ENCODE assay signal across 11 cellular contexts in genomic region chr6:42877695-42878094, GRCh38. TPM values are rescaled to one million over a fixed set of nuclear protein-coding genes. Genes with fewer than 3 reads are reported as not detected.
A peak's percentile ranks its signal among the peaks of the same experiment; 100 is the strongest.
DNase-seq lines count a peak whose midpoint lies in the region; ATAC-seq and TF ChIP-seq lines count a peak whose summit lies in the region.
"Had no signal": no experiment of that assay in that cellular context is flagged by ENCODE, and none has a peak within 500 bp of the region (broad histone marks: within the 10 kb centered on the region; RNA-seq: fewer than 3 reads in every experiment).

No MANE protein-coding gene starts in this region.

- no peak for ATAC-seq in central memory CD8-positive, alpha-beta T cell (replicated peaks; ENCODE audit: extremely low read depth, poor library complexity, severe bottlenecking)
- ATAC-seq in aorta (ENCODE audit: low FRiP score) (no peak), HG02970 (IDR thresholded peaks at IDR 0.05; ENCODE audit: low FRiP score, unreplicated experiment) (no peak)
- ATAC-seq: stimulated activated effector memory CD8-positive, alpha-beta T cell treated with anti-CD3 and anti-CD28 coated beads, Interleukin-12 subunit alpha, Interleukin-12 subunit beta, amount 100 ng/mL, for 72 hours had no signal

- H2AFZ ChIP-seq in MM.1S (ENCODE audit: low read length): 0 out of 2 replicates have a peak overlapping the region, but pooled peaks have one; percentile 5
- H2AFZ ChIP-seq in neuronal stem cell (ENCODE audit: low read length): peak overlapping the region; percentile 96

- no peak overlapping the region for H3K4me3 ChIP-seq in CD4-positive, alpha-beta memory T cell (ENCODE audit: low read length in 2 of 2)
- H3K4me3 ChIP-seq in MM.1S (ENCODE audit: low read length) (no peak overlapping the region), neuronal stem cell (ENCODE audit: low read length in 2 of 2) (no peak overlapping the region), HAP-1 (no peak overlapping the region), aorta (ENCODE audit: low read length in 2 of 2) (no peak overlapping the region)
- H3K4me3 ChIP-seq: GM12878 had no signal

- no peak overlapping the region for H3K4me2 ChIP-seq in MM.1S (ENCODE audit: low read depth, low read length)
- no peak overlapping the region for H3K4me2 ChIP-seq in neuronal stem cell (ENCODE audit: insufficient read depth, low read length, poor library complexity, severe bottlenecking)

- H3K4me3 Mint-ChIP-seq in CD4-positive, alpha-beta memory T cell: peak overlapping the region in 4 of 8 donors; percentile 28 to 58 (median 45)
- peak overlapping the region; percentile 52 for H3K4me3 Mint-ChIP-seq in central memory CD8-positive, alpha-beta T cell

- no peak overlapping the region for H4K8ac ChIP-seq in neuronal stem cell (ENCODE audit: low read depth, low read length)

- 0 out of 2 replicates have a peak, but pooled peaks cover 7% of the 10 kb centered on the region for H3F3A ChIP-seq in MM.1S (ENCODE audit: insufficient read depth, low read length)

- peaks cover 4 to 25% (median 16%) of the 10 kb centered on the region in 4 donors for H3K4me1 Mint-ChIP-seq in CD4-positive, alpha-beta memory T cell
- peaks cover 12% of the 10 kb centered on the region for H3K4me1 Mint-ChIP-seq in central memory CD8-positive, alpha-beta T cell

- H3K36me3 Mint-ChIP-seq in CD4-positive, alpha-beta memory T cell: peaks cover 0 to 17% of the 10 kb centered on the region in 2 donors
- H3K36me3 Mint-ChIP-seq in central memory CD8-positive, alpha-beta T cell (ENCODE audit: insufficient read depth): peaks cover 32% of the 10 kb centered on the region

- no peaks in the 10 kb centered on the region for H3K9me2 ChIP-seq in MM.1S (replicated peaks; ENCODE audit: insufficient read depth, low read length)

- H3K36me3 ChIP-seq in CD4-positive, alpha-beta memory T cell (ENCODE audit: insufficient read depth, low read length): no peaks in the 10 kb centered on the region
- no peaks in the 10 kb centered on the region for H3K36me3 ChIP-seq in MM.1S (replicated peaks; ENCODE audit: insufficient read depth, low read length)
- peaks cover 3 to 18% of the 10 kb centered on the region in 2 donors for H3K36me3 ChIP-seq in neuronal stem cell (replicated peaks in 1 of 2; ENCODE audit: control insufficient read depth in 2 of 2, insufficient read depth in 2 of 2, low read length in 2 of 2)
- H3K36me3 ChIP-seq in HAP-1 (replicated peaks): peaks cover 20% of the 10 kb centered on the region
- peaks cover 0 to 4% of the 10 kb centered on the region in 2 donors for H3K36me3 ChIP-seq in aorta (ENCODE audit: control insufficient read depth in 1 of 2, insufficient read depth in 2 of 2, low read length in 1 of 2)

- TF ChIP-seq CTCF in MM.1S (IDR thresholded peaks at IDR 0.05; ENCODE audit: low read length): no peak

- H3K18ac ChIP-seq in neuronal stem cell (ENCODE audit: low read length): no peak overlapping the region

- no peaks in the 10 kb centered on the region for H3K27me3 Mint-ChIP-seq in CD4-positive, alpha-beta memory T cell
- no peaks in the 10 kb centered on the region for H3K27me3 Mint-ChIP-seq in central memory CD8-positive, alpha-beta T cell

- no peak overlapping the region for H2BK120ac ChIP-seq in neuronal stem cell (ENCODE audit: low read depth, low read length)

- DNase-seq in CD4-positive, alpha-beta memory T cell: no peak
- DNase-seq in MM.1S: no peak
- no peak for DNase-seq in central memory CD8-positive, alpha-beta T cell (ENCODE audit: low spot score in 2 of 2)
- no peak for DNase-seq in neuronal stem cell (ENCODE audit: low spot score)
- no peak for DNase-seq in HAP-1 (ENCODE audit: low spot score in 2 of 2)
- no peak for DNase-seq in aorta
- no peak for DNase-seq in G401 (ENCODE audit: low spot score)

- no peak overlapping the region for H3K9ac ChIP-seq in MM.1S (ENCODE audit: low read length)
- H3K9ac ChIP-seq in neuronal stem cell (ENCODE audit: low read depth, low read length, poor library complexity): no peak overlapping the region

- H3K9me3 Mint-ChIP-seq in CD4-positive, alpha-beta memory T cell: no peaks in the 10 kb centered on the region
- no peaks in the 10 kb centered on the region for H3K9me3 Mint-ChIP-seq in central memory CD8-positive, alpha-beta T cell
- H3K9me3 Mint-ChIP-seq: stimulated activated effector memory CD8-positive, alpha-beta T cell treated with anti-CD3 and anti-CD28 coated beads, Interleukin-12 subunit alpha, Interleukin-12 subunit beta, amount 100 ng/mL, for 72 hours had no signal

- H3K79me1 ChIP-seq in neuronal stem cell (ENCODE audit: low read depth, low read length): peaks cover under 1% of the 10 kb centered on the region

- H4K91ac ChIP-seq in neuronal stem cell (ENCODE audit: low read depth, low read length, poor library complexity): no peak overlapping the region

- no CpG with 5 or more reads among the region's 3 CpGs for WGBS in neuronal stem cell (ENCODE audit: extremely low coverage in 2 of 2, insufficient read length in 2 of 2, insufficient replicate concordance in 1 of 2), 2 donors
- WGBS in aorta, 2 donors: 62 to 66% methylated on average over 3 of the region's 3 CpGs

- H3K4me1 ChIP-seq in CD4-positive, alpha-beta memory T cell (ENCODE audit: insufficient read depth, low read length): peaks cover 23% of the 10 kb centered on the region
- H3K4me1 ChIP-seq in MM.1S (ENCODE audit: low read length): no peaks in the 10 kb centered on the region
- H3K4me1 ChIP-seq in neuronal stem cell (ENCODE audit: control insufficient read depth in 2 of 2, insufficient read depth in 1 of 2, low read depth in 1 of 2, low read length in 2 of 2): peaks cover 0 to 2% of the 10 kb centered on the region in 2 donors
- peaks cover 10% of the 10 kb centered on the region for H3K4me1 ChIP-seq in HAP-1
- no peaks in the 10 kb centered on the region for H3K4me1 ChIP-seq in aorta (ENCODE audit: control insufficient read depth in 1 of 2, insufficient read depth in 2 of 2, low read length in 2 of 2)

- H3K9me3 ChIP-seq in CD4-positive, alpha-beta memory T cell (ENCODE audit: control insufficient read depth in 1 of 2, low read length in 2 of 2): no peaks in the 10 kb centered on the region
- no peaks in the 10 kb centered on the region for H3K9me3 ChIP-seq in MM.1S (replicated peaks; ENCODE audit: insufficient read depth, low read length)
- H3K9me3 ChIP-seq in neuronal stem cell (replicated peaks in 1 of 2; ENCODE audit: control insufficient read depth in 2 of 2, insufficient read depth in 1 of 2, low read depth in 1 of 2, low read length in 2 of 2): no peaks in the 10 kb centered on the region
- no peaks in the 10 kb centered on the region for H3K9me3 ChIP-seq in HAP-1
- no peaks in the 10 kb centered on the region for H3K9me3 ChIP-seq in aorta (ENCODE audit: control insufficient read depth, low read length)

- H2BK12ac ChIP-seq in neuronal stem cell (ENCODE audit: low read length): no peak overlapping the region

- no peak overlapping the region for H2BK15ac ChIP-seq in neuronal stem cell (ENCODE audit: low read length)

- no peak overlapping the region for H3K23ac ChIP-seq in neuronal stem cell (ENCODE audit: low read depth, low read length, poor library complexity)

- H3K79me2 ChIP-seq in MM.1S (ENCODE audit: low read length): peaks cover 30% of the 10 kb centered on the region

- H2BK5ac ChIP-seq in neuronal stem cell (ENCODE audit: low read length): no peak overlapping the region

- POLR2A ChIA-PET in CD4-positive, alpha-beta memory T cell (lab: Charles Lee; ENCODE audit: partially characterized antibody): interaction anchor here (1.2 to 6.6 kb wide), 6 partner anchors 13 to 314 kb away, joined by 3 to 101 read pairs (median 26); partner anchors contain the start of genes BICRAL, TBCC and UBR2

- H2AK5ac ChIP-seq in neuronal stem cell (ENCODE audit: low read depth, low read length): no peak overlapping the region

- no peak overlapping the region for H3K27ac ChIP-seq in CD4-positive, alpha-beta memory T cell (ENCODE audit: low read depth, low read length)
- no peak overlapping the region for H3K27ac ChIP-seq in MM.1S (ENCODE audit: low read length)
- H3K27ac ChIP-seq in neuronal stem cell (replicated peaks; ENCODE audit: low read length): no peak overlapping the region
- peak overlapping the region in 1 of 2 donors; percentile 17 for H3K27ac ChIP-seq in aorta (ENCODE audit: low read depth in 1 of 2, low read length in 2 of 2)

- no peaks in the 10 kb centered on the region for H3K27me3 ChIP-seq in CD4-positive, alpha-beta memory T cell (ENCODE audit: insufficient read depth, low read length)
- no peaks in the 10 kb centered on the region for H3K27me3 ChIP-seq in MM.1S (replicated peaks; ENCODE audit: insufficient read depth, low read length)
- H3K27me3 ChIP-seq in neuronal stem cell (ENCODE audit: control insufficient read depth in 3 of 3, insufficient read depth in 3 of 3, low read depth in 1 of 3, low read length in 3 of 3): no peaks in the 10 kb centered on the region
- H3K27me3 ChIP-seq in HAP-1 (ENCODE audit: low read depth): no peaks in the 10 kb centered on the region
- no peaks in the 10 kb centered on the region for H3K27me3 ChIP-seq in aorta (ENCODE audit: control insufficient read depth in 1 of 2, insufficient read depth in 2 of 2, low read length in 1 of 2)

- H3K27ac Mint-ChIP-seq in CD4-positive, alpha-beta memory T cell: peak overlapping the region in 5 of 7 donors; percentile 23 to 97 (median 53)
- H3K27ac Mint-ChIP-seq in central memory CD8-positive, alpha-beta T cell (ENCODE audit: low read depth): no peak overlapping the region

- H3K4ac ChIP-seq in neuronal stem cell (ENCODE audit: low read length): no peak overlapping the region

- no peak overlapping the region for H3K14ac ChIP-seq in neuronal stem cell (ENCODE audit: low read length)

- H4K20me1 ChIP-seq in MM.1S (ENCODE audit: insufficient read depth, low read length): no peaks in the 10 kb centered on the region

- intact Hi-C loops in CD4-positive, alpha-beta memory T cell (cut with micrococcal nuclease): loop anchor here (1.0 to 2.0 kb wide), 2 partner anchors 21 to 216 kb away; no protein-coding TSS in a partner anchor
- intact Hi-C loops in aorta (cut with DNase I): loop anchor here (1.0 to 5.0 kb wide), 5 partner anchors 95 to 216 kb away; partner anchors contain the start of genes TBCC (in 2 of the 2) and BICRAL (in 1 of the 2)

- in situ Hi-C loops in HAP-1 (cut with MboI; ENCODE audit: low sequenced_read_pairs) (loop anchor here (5.0 to 25.0 kb wide), 4 partner anchors 140 to 790 kb away; partner anchors contain the start of genes MRPS10 and TBCC), G401 (cut with HindIII; ENCODE audit: low sequenced_read_pairs) (no loop called here)

- CTCF ChIA-PET in CD4-positive, alpha-beta memory T cell (lab: Charles Lee; ENCODE audit: partially characterized antibody): interaction anchor here (0.6 to 5.7 kb wide), 8 partner anchors 13 to 800 kb away, joined by 3 to 111 read pairs (median 3); a partner anchor contains a TSS

RNA-seq across cellular contexts. Expression of gene RPL7L1, which starts 1.7 kb away (rescaled TPM):
- total RNA-seq in CD4-positive, alpha-beta memory T cell: 10 to 100 TPM; 89.2 to 89.8 TPM
- 10 to 100 TPM; 39.6 to 82.2 TPM for polyA plus RNA-seq in CD4-positive, alpha-beta memory T cell
- polyA plus RNA-seq in neuronal stem cell (2013, experiment 1 of 2): 69.1 TPM
- 69.7 TPM for polyA plus RNA-seq in neuronal stem cell (2013, experiment 2 of 2)
- total RNA-seq in aorta: 10 to 100 TPM; 57.8 to 59.0 TPM
- 10 to 100 TPM; 41.9 to 54.5 TPM for polyA plus RNA-seq in aorta
- 120 and 159 TPM in 2 replicates for total RNA-seq in G401 (2014; rRNA removed; shearing (Covaris generic))

RNA-seq across cellular contexts. Expression of gene PTCRA, which starts 38.2 kb away (rescaled TPM):
- not detected for total RNA-seq in CD4-positive, alpha-beta memory T cell
- polyA plus RNA-seq in CD4-positive, alpha-beta memory T cell: not detected
- polyA plus RNA-seq in neuronal stem cell (2013, experiment 1 of 2): not detected
- polyA plus RNA-seq in neuronal stem cell (2013, experiment 2 of 2): not detected
- total RNA-seq in aorta: not detected
- polyA plus RNA-seq in aorta: not detected
- not detected in 2 replicates for total RNA-seq in G401 (2014; rRNA removed; shearing (Covaris generic))
- polyA plus RNA-seq: neural cell had no signal

RNA-seq across cellular contexts. Expression of gene CNPY3, which starts 51.6 kb away (rescaled TPM):
- 10 to 100 TPM; 83.4 to 86.7 TPM for total RNA-seq in CD4-positive, alpha-beta memory T cell
- 10 to 100 TPM; 92.7 to 95.8 TPM for polyA plus RNA-seq in CD4-positive, alpha-beta memory T cell
- polyA plus RNA-seq in neuronal stem cell (2013, experiment 1 of 2): 39.7 TPM
- 39.2 TPM for polyA plus RNA-seq in neuronal stem cell (2013, experiment 2 of 2)
- 10 to 100 TPM; 28.8 to 50.1 TPM for total RNA-seq in aorta
- 10 to 100 TPM; 28.3 to 36.1 TPM for polyA plus RNA-seq in aorta
- 47.5 and 52.5 TPM in 2 replicates for total RNA-seq in G401 (2014; rRNA removed; shearing (Covaris generic))
